8 cellular contexts compared by ENCODE assay signal in genomic region chr17:82698065-82698973, GRCh38. TPM values are rescaled to one million over a fixed set of nuclear protein-coding genes. Genes with fewer than 3 reads are reported as not detected.
DNase-seq lines count a peak whose midpoint lies in the region; ATAC-seq and TF ChIP-seq lines count a peak whose summit lies in the region.

RAB40B (minus strand) TSS chr17:82698698; CDS start chr17:82698596, 102 bp downstream.

- no peaks in the 10 kb centered on the region for H3K36me3 ChIP-seq in left lung

- H3K4me1 ChIP-seq in left lung = peaks cover 5 to 22% of the 10 kb centered on the region in 2 donors

- no peak for TF ChIP-seq CTCF in CD14-positive monocyte (IDR thresholded peaks at IDR 0.05)
- peak in 7 of 56 donors; percentile 1 to 22 (median 10) for TF ChIP-seq CTCF in dorsolateral prefrontal cortex (IDR thresholded peaks at IDR 0.05 in 54 of 56, conservative IDR thresholded peaks at IDR 0.05 in 2 of 56; ENCODE audit: low read depth in 1 of 56, partially characterized antibody in 56 of 56)
- no peak for TF ChIP-seq CTCF in left lung (IDR thresholded peaks at IDR 0.05)

- peak within 1 kb of the TSS; percentile 60 to 96 (median 87) for H3K4me3 ChIP-seq in dorsolateral prefrontal cortex
- H3K4me3 ChIP-seq in left lung = peak within 1 kb of the TSS; percentile 63 to 67

- H3K27me3 ChIP-seq in dorsolateral prefrontal cortex (no peaks in the 10 kb centered on the region), left lung (peaks cover 0 to 23% of the 10 kb centered on the region in 2 donors)

- peaks cover 9 to 35% (median 27%) of the 10 kb centered on the region in 7 donors for H3K9me3 Mint-ChIP-seq in CD14-positive monocyte

- peaks cover 0 to 6% of the 10 kb centered on the region in 2 donors for H3K36me3 Mint-ChIP-seq in CD14-positive monocyte

- peaks cover 9% of the 10 kb centered on the region for H3K4me1 Mint-ChIP-seq in CD14-positive monocyte

- intact Hi-C loops in CD14-positive monocyte (cut with micrococcal nuclease) (loop anchor here (2.0 to 10.0 kb wide), 4 partner anchors 50 to 244 kb away; partner anchors contain the start of genes WDR45B (in 2 of the 2), CYBC1 (in 1 of the 2), NARF (in 1 of the 2) and TBCD (in 1 of the 2)), dorsolateral prefrontal cortex (cut with DNase I) (loop anchor here (1.0 to 2.0 kb wide), 2 partner anchors 18 to 30 kb away; partner anchors contain the start of gene FN3KRP (in 1 of the 2)), left lung (cut with DNase I) (no loop called here)

- peak within 1 kb of the TSS in 3 of 7 donors; percentile 26 to 78 (median 70) for H3K27ac Mint-ChIP-seq in CD14-positive monocyte

- peak within 1 kb of the TSS in 58 of 59 donors; percentile 51 to 97 (median 86) for H3K27ac ChIP-seq in dorsolateral prefrontal cortex
- H3K27ac ChIP-seq in left lung = no peak within 1 kb of the TSS

- peaks cover 23 to 31% (median 28%) of the 10 kb centered on the region in 3 donors for H3K27me3 Mint-ChIP-seq in CD14-positive monocyte (ENCODE audit: low read depth in 3 of 3)

- ATAC-seq in GM19372 (IDR thresholded peaks at IDR 0.05; ENCODE audit: low read depth, unreplicated experiment) (peak; percentile 95), HG03520 (IDR thresholded peaks at IDR 0.05; ENCODE audit: unreplicated experiment) (peak; percentile 96), left lung (peak; percentile 99)

- peak; percentile 98 for DNase-seq in CD14-positive monocyte (ENCODE audit: low spot score)
- peak; percentile 97 for DNase-seq in NCI-H526 treated with DMSO at 0.1 percent for 48 hours (lab: John Stamatoyannopoulos, UW)
- peak; percentile 98 to 99 for DNase-seq in activated CD4-positive, alpha-beta T cell treated with anti-CD3 and anti-CD28 coated beads, Interleukin-2, amount 50 U/mL, for 48 hours
- DNase-seq in dorsolateral prefrontal cortex = peak; percentile 99 to 100 (median 100)
- peak; percentile 98 to 99 for DNase-seq in left lung
- peak; percentile 98 for DNase-seq in stimulated activated CD4-positive, alpha-beta T cell treated with anti-CD3 and anti-CD28 coated beads, Interleukin-2, amount 100 ng/mL, for 24 hours

- peaks cover 0 to 14% of the 10 kb centered on the region in 2 donors for H3K9me3 ChIP-seq in left lung

- peak within 1 kb of the TSS; percentile 75 to 92 for H3K4me3 Mint-ChIP-seq in CD14-positive monocyte

RNA-seq across cellular contexts. Expression of gene RAB40B, which starts in this region (rescaled TPM):
- polyA plus RNA-seq in CD14-positive monocyte = under 1 TPM; 0.75 to 0.95 TPM
- total RNA-seq in dorsolateral prefrontal cortex = 100 to 1,000 TPM in 68 of 120 experiments, 10 to 100 TPM in 52; 61.9 to 320 (median 103) TPM
- 10 to 100 TPM in 1 of 2 donors, 1 to 10 TPM in 1; 6.8 to 10.2 TPM for total RNA-seq in left lung

Comparison
In these comparisons a context has a peak if more than half of its experiments do, and no peak if none do; other contexts are left out.
1. RNA of gene RAB40B (total RNA-seq): 61.9 to 320 TPM in dorsolateral prefrontal cortex; 6.8 to 10.2 TPM in left lung; every median in the first group is over 4 times any median in the second.
2. Peak in DNase-seq in CD14-positive monocyte; RNA of the gene not detected or under 1 TPM.
3. H3K27ac ChIP-seq: peak in dorsolateral prefrontal cortex (58 of 59); none in left lung (0 of 2).
4. intact Hi-C loops: an anchor here in CD14-positive monocyte (2.0 to 10.0 kb wide) and dorsolateral prefrontal cortex (1.0 to 2.0 kb wide); none called in left lung.
5. Peak in every context shown above with its lines, with median percentiles within 50 percentile points of each other: DNase-seq and ATAC-seq.